In the genomic region with DNA sequence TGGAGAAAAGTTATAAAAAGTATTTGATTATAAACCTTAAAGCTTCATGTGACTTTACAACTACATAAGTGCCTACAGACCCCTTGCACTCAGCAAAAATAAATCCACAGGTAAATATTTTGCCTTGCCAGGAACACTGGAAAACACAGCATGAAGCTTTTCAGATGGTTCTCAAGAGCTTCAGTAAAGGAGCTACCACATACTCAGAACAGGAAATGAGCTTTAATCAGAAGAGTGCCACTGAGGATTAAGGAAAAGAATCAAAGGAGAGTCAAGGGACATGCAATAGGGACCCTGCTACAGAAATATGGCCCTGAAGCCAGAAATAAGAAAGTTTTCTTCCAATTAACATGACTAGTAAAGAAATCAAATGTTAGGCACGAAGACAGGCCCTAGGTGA, we compare ENCODE assay signal across 10 cellular contexts. TPM values are rescaled to one million over a fixed set of nuclear protein-coding genes. Genes with fewer than 3 reads are reported as not detected.
A peak's percentile ranks its signal among the peaks of the same experiment; 100 is the strongest.
DNase-seq lines count a peak whose midpoint lies in the region; ATAC-seq and TF ChIP-seq lines count a peak whose summit lies in the region.
"Had no signal": no experiment of that assay in that cellular context is flagged by ENCODE, and none has a peak within 500 bp of the region (broad histone marks: within the 10 kb centered on the region; RNA-seq: fewer than 3 reads in every experiment).

No MANE protein-coding gene starts in this region.

- CTCF ChIA-PET in Calu3 (lab: Charles Lee) (no interaction called here), HEK293T (lab: Yijun Ruan, JAX) (no interaction called here), WTC11 (lab: Charles Lee) (no interaction called here)

- H3K4me1 ChIP-seq in MM.1S (ENCODE audit: low read length) (peaks cover 14% of the 10 kb centered on the region; the same call in 1 of the 2 replicates), psoas muscle (no peaks in the 10 kb centered on the region)

- H4K20me1 ChIP-seq in MM.1S (ENCODE audit: insufficient read depth, low read length), result no peaks in the 10 kb centered on the region

- H3K27me3 Mint-ChIP-seq in Calu3 (ENCODE audit: unreplicated experiment) (no peaks in the 10 kb centered on the region), WTC11 (ENCODE audit: low read depth) (no peaks in the 10 kb centered on the region)

- no peak for TF ChIP-seq CTCF in Calu3 (IDR thresholded peaks at IDR 0.05; ENCODE audit: unreplicated experiment)
- TF ChIP-seq CTCF in MM.1S (IDR thresholded peaks at IDR 0.05; ENCODE audit: low read length), result no peak
- no peak for TF ChIP-seq CTCF in coronary artery (IDR thresholded peaks at IDR 0.05)
- no peak for TF ChIP-seq CTCF in psoas muscle (IDR thresholded peaks at IDR 0.05)
- no peak for TF ChIP-seq CTCF in WTC11 (IDR thresholded peaks at IDR 0.05)

- H3K27ac ChIP-seq in MM.1S (ENCODE audit: low read length) (no peak overlapping the region), coronary artery (peak overlapping the region in 1 of 2 donors; percentile 72), psoas muscle (no peak overlapping the region)

- no peaks in the 10 kb centered on the region for H3K9me2 ChIP-seq in MM.1S (replicated peaks; ENCODE audit: insufficient read depth, low read length)

- no peak overlapping the region for H3K27ac Mint-ChIP-seq in Calu3 (ENCODE audit: unreplicated experiment)
- no peak overlapping the region for H3K27ac Mint-ChIP-seq in WTC11

- POLR2A ChIA-PET in HEK293T (lab: Yijun Ruan, JAX), result no interaction called here
- POLR2A ChIA-PET in WTC11 (lab: Charles Lee), result no interaction called here

- DNase-seq in Calu3, result no peak
- no peak for DNase-seq in MM.1S
- DNase-seq in coronary artery (ENCODE audit: low spot score), result no peak
- no peak for DNase-seq in psoas muscle
- no peak for DNase-seq in HEK293T (ENCODE audit: extremely low spot score)
- DNase-seq in WTC11 (ENCODE audit: low spot score), result no peak
- no peak for DNase-seq in NOMO-1 (lab: John Stamatoyannopoulos, UW; ENCODE audit: unreplicated experiment in 2 of 2)
- DNase-seq: HCEC 1CT; stimulated activated CD4-positive, alpha-beta T cell treated with anti-CD3 and anti-CD28 coated beads, Interleukin-15, amount 100 ng/mL, for 24 hours had no signal

- no peaks in the 10 kb centered on the region for H3K4me1 Mint-ChIP-seq in Calu3 (ENCODE audit: low read depth, unreplicated experiment)
- H3K4me1 Mint-ChIP-seq in WTC11, result peaks cover 6% of the 10 kb centered on the region

- peak overlapping the region; percentile 61 for H3K4me3 ChIP-seq in MM.1S (ENCODE audit: low read length)
- H3K4me3 ChIP-seq in coronary artery, result peak overlapping the region; percentile 63
- peak overlapping the region; percentile 58 for H3K4me3 ChIP-seq in psoas muscle

- H3K4me2 ChIP-seq in MM.1S (ENCODE audit: low read depth, low read length), result peak overlapping the region; percentile 86

- H3K36me3 Mint-ChIP-seq in Calu3 (ENCODE audit: insufficient read depth, unreplicated experiment) (no peaks in the 10 kb centered on the region), WTC11 (0 out of 2 replicates have a peak, but pooled peaks cover 5% of the 10 kb centered on the region)

- no peak overlapping the region for H2AFZ ChIP-seq in MM.1S (ENCODE audit: low read length)

- H3K36me3 ChIP-seq in MM.1S (replicated peaks; ENCODE audit: insufficient read depth, low read length), result peaks cover 10% of the 10 kb centered on the region
- peaks cover 3 to 10% of the 10 kb centered on the region in 2 donors for H3K36me3 ChIP-seq in psoas muscle (ENCODE audit: insufficient read depth in 1 of 2, low read depth in 1 of 2)

- peaks cover 3% of the 10 kb centered on the region; the same call in 1 of the 2 replicates for H3F3A ChIP-seq in MM.1S (ENCODE audit: insufficient read depth, low read length)

- peaks cover 8% of the 10 kb centered on the region; the same call in 1 of the 2 replicates for H3K79me2 ChIP-seq in MM.1S (ENCODE audit: low read length)

- H3K9me3 ChIP-seq in MM.1S (replicated peaks; ENCODE audit: insufficient read depth, low read length) (no peaks in the 10 kb centered on the region), psoas muscle (no peaks in the 10 kb centered on the region)

- H3K4me3 Mint-ChIP-seq in Calu3 (ENCODE audit: low read depth, unreplicated experiment), result no peak overlapping the region
- no peak overlapping the region for H3K4me3 Mint-ChIP-seq in WTC11

- intact Hi-C loops in Calu3 (cut with micrococcal nuclease; ENCODE audit: unreplicated experiment), result no loop called here
- intact Hi-C loops in psoas muscle (cut with DNase I), result loop anchor here in 1 of 2 donors (10.0 kb wide), 1 partner anchor 131 kb away; no protein-coding TSS in a partner anchor

- BruUV-seq in Calu3 (replicated peaks; lab: Mats Ljungman, UMichigan), result TSS peak; percentile 26

- H3K27me3 ChIP-seq in MM.1S (replicated peaks; ENCODE audit: insufficient read depth, low read length) (no peaks in the 10 kb centered on the region), psoas muscle (ENCODE audit: insufficient read depth in 3 of 3, low read length in 2 of 3) (no peaks in the 10 kb centered on the region)

- WGBS in psoas muscle, 3 donors, result 75 to 87% (median 84%) methylated on average over 1 of the region's 1 CpG

- H3K9me3 Mint-ChIP-seq in Calu3 (ENCODE audit: low read depth, unreplicated experiment) (no peaks in the 10 kb centered on the region), WTC11 (peaks cover 22% of the 10 kb centered on the region)

- H3K9ac ChIP-seq in MM.1S (ENCODE audit: low read length), result no peak overlapping the region

- ATAC-seq in psoas muscle (no peak), GM18868 (IDR thresholded peaks at IDR 0.05; ENCODE audit: unreplicated experiment) (no peak), WTC11 (no peak)

TF ChIP-seq in HEK293T, 16 proteins besides CTCF, POLR2A, EP300 and RAD21:
- TF ChIP-seq SUZ12 (IDR thresholded peaks at IDR 0.05) (no peak), FOXK2 (IDR thresholded peaks at IDR 0.05) (no peak), FOXA1 (IDR thresholded peaks at IDR 0.05) (no peak), FOXM1 (IDR thresholded peaks at IDR 0.05; ENCODE audit: borderline replicate concordance) (no peak), BHLHE40 (IDR thresholded peaks at IDR 0.05; ENCODE audit: borderline replicate concordance) (no peak), CTBP1 (IDR thresholded peaks at IDR 0.05; ENCODE audit: borderline replicate concordance) (no peak), ARNT (IDR thresholded peaks at IDR 0.05) (no peak), TARDBP (IDR thresholded peaks at IDR 0.05) (no peak), HDGF (IDR thresholded peaks at IDR 0.05; ENCODE audit: borderline replicate concordance) (no peak), NFRKB (IDR thresholded peaks at IDR 0.05) (no peak), LEF1 (IDR thresholded peaks at IDR 0.05; ENCODE audit: borderline replicate concordance) (no peak)
- TF ChIP-seq, protein P1, sequence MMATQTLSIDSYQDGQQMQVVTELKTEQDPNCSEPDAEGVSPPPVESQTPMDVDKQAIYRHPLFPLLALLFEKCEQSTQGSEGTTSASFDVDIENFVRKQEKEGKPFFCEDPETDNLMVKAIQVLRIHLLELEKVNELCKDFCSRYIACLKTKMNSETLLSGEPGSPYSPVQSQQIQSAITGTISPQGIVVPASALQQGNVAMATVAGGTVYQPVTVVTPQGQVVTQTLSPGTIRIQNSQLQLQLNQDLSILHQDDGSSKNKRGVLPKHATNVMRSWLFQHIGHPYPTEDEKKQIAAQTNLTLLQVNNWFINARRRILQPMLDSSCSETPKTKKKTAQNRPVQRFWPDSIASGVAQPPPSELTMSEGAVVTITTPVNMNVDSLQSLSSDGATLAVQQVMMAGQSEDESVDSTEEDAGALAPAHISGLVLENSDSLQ (IDR thresholded peaks at IDR 0.05), result no peak

TF ChIP-seq in WTC11, 78 proteins besides CTCF, POLR2A, EP300 and RAD21 (continues in another document):
- TF ChIP-seq PREB (CRISPR knock-in tag; IDR thresholded peaks at IDR 0.05; ENCODE audit: borderline replicate concordance) (no peak), HMGA2 (CRISPR knock-in tag; IDR thresholded peaks at IDR 0.05) (no peak), FOXK1 (CRISPR knock-in tag; IDR thresholded peaks at IDR 0.05) (no peak)
- TF ChIP-seq, protein P2, sequence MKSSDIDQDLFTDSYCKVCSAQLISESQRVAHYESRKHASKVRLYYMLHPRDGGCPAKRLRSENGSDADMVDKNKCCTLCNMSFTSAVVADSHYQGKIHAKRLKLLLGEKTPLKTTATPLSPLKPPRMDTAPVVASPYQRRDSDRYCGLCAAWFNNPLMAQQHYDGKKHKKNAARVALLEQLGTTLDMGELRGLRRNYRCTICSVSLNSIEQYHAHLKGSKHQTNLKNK (CRISPR knock-in tag; IDR thresholded peaks at IDR 0.05), result no peak
- TF ChIP-seq, protein P3, sequence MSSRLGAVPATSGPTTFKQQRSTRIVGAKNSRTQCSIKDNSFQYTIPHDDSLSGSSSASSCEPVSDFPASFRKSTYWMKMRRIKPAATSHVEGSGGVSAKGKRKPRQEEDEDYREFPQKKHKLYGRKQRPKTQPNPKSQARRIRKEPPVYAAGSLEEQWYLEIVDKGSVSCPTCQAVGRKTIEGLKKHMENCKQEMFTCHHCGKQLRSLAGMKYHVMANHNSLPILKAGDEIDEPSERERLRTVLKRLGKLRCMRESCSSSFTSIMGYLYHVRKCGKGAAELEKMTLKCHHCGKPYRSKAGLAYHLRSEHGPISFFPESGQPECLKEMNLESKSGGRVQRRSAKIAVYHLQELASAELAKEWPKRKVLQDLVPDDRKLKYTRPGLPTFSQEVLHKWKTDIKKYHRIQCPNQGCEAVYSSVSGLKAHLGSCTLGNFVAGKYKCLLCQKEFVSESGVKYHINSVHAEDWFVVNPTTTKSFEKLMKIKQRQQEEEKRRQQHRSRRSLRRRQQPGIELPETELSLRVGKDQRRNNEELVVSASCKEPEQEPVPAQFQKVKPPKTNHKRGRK (CRISPR knock-in tag; IDR thresholded peaks at IDR 0.05; ENCODE audit: borderline replicate concordance), result no peak

RNA-seq across cellular contexts. Expression of gene CASP1, which starts 1.2 kb away (rescaled TPM):
- 10.1 and 13.5 TPM in 2 replicates for total RNA-seq in Calu3 (2022)
- 10 to 100 TPM in 1 of 4 donors, 1 to 10 TPM in 3; 1.6 to 10.2 (median 4.3) TPM for total RNA-seq in psoas muscle
- polyA plus RNA-seq in psoas muscle, result 1 to 10 TPM; 2.6 to 4.5 (median 3.3) TPM
- total RNA-seq in WTC11 (2021), result 0.78 TPM in 1 of 3 replicates, not detected in the others

RNA-seq across cellular contexts. Expression of gene CASP5, which starts 10.8 kb away (rescaled TPM):
- total RNA-seq in Calu3 (2022) (not detected in 2 replicates), psoas muscle (not detected), WTC11 (2021) (not detected in 3 replicates)
- polyA plus RNA-seq in psoas muscle, result under 1 TPM in 1 of 3 donors, not detected in 2; 0.05 TPM

RNA-seq across cellular contexts. Expression of gene CARD16, which starts 11.4 kb away (rescaled TPM):
- 8.8 and 13.0 TPM in 2 replicates for total RNA-seq in Calu3 (2022)
- total RNA-seq in psoas muscle, result 1 to 10 TPM; 2.5 to 6.9 (median 3.7) TPM
- polyA plus RNA-seq in psoas muscle, result 1 to 10 TPM; 4.1 to 4.7 (median 4.6) TPM
- total RNA-seq in WTC11 (2021), result not detected in 3 replicates
